Comparison of ENCODE assay signal across 19 cellular contexts in the genomic region with DNA sequence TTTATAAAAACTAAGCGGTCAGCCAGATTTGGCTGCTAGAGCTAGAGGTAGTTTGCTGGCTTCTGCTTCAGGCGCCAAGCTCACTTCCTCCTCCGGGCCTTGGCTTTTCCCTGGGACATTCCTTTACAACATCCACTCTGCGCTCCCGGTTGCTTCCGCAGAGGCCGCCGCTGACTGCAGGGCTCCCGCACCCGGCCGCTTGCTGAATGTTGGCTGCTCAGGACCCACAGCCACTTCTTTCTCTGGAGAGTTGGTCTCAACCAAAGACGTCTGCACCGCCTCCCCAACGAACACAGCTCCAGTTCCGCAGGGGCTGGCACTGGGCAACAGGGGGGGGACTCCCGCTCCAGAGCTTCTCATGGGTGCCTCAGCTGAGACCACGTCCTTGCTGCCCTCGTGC.
DNase-seq lines count a peak whose midpoint lies in the region; FAIRE-seq and TF ChIP-seq lines count a peak whose summit lies in the region.
"Had no signal": no experiment of that assay in that cellular context is flagged by ENCODE, and none has a peak within 500 bp of the region (broad histone marks: within the 10 kb centered on the region; RNA-seq: fewer than 3 reads in every experiment).

No MANE protein-coding gene starts in this region.

- H2AK5ac ChIP-seq in H9 (ENCODE audit: insufficient read length, low read length) (no peak overlapping the region), H1 (ENCODE audit: low read depth, low read length) (no peak overlapping the region)

- TF ChIP-seq CTCF in H9 (conservative IDR thresholded peaks at IDR 0.05) (no peak), H1 (IDR thresholded peaks at IDR 0.05; ENCODE audit: control extremely low read depth in 1 of 3, insufficient read depth in 1 of 3, low read depth in 1 of 3, low read length in 3 of 3) (no peak)

- H3K36me3 ChIP-seq in H1 (ENCODE audit: control insufficient read depth in 2 of 4, insufficient read depth in 4 of 4, low read length in 3 of 4), result no peaks in the 10 kb centered on the region
- H3K36me3 ChIP-seq: BLaER1 had no signal

- peaks cover 5% of the 10 kb centered on the region; the same call in 1 of the 2 replicates for H3K4me1 ChIP-seq in H9 (ENCODE audit: insufficient read depth, low read length)
- H3K4me1 ChIP-seq in H1 (replicated peaks in 1 of 4; ENCODE audit: control insufficient read depth in 3 of 4, insufficient read depth in 4 of 4, low read length in 3 of 4), result no peaks in the 10 kb centered on the region; a peak in 1 of 7 replicates
- H3K4me1 ChIP-seq: Caco-2 had no signal

- no peak overlapping the region for H3K27ac Mint-ChIP-seq in H9
- H3K27ac Mint-ChIP-seq: B cell; CD4-positive, CD25-positive, alpha-beta regulatory T cell; CD8-positive, alpha-beta T cell had no signal

- H2BK120ac ChIP-seq in H9 (ENCODE audit: low read depth, low read length, poor library complexity, severe bottlenecking) (no peak overlapping the region), H1 (replicated peaks; ENCODE audit: low read depth, low read length) (no peak overlapping the region)

- H3K4me3 Mint-ChIP-seq in H9, result no peak overlapping the region
- H3K4me3 Mint-ChIP-seq: B cell; CD4-positive, CD25-positive, alpha-beta regulatory T cell; CD8-positive, alpha-beta T cell had no signal

- TF ChIP-seq RAD21 in H1 (IDR thresholded peaks at IDR 0.05 in 1 of 2, conservative IDR thresholded peaks at IDR 0.05 in 1 of 2; ENCODE audit: low read depth in 2 of 2, low read length in 2 of 2), result no peak

- H4K91ac ChIP-seq in H9 (ENCODE audit: insufficient read length, low read depth, low read length) (no peak overlapping the region), H1 (replicated peaks; ENCODE audit: insufficient read length, low read length) (no peak overlapping the region)

- peak; percentile 49 for DNase-seq in ELF-1 (ENCODE audit: low read depth, low spot score)
- peak; percentile 49 for DNase-seq in H9
- no peak for DNase-seq in H1 (ENCODE audit: low read depth in 1 of 2, low spot score in 2 of 2)
- DNase-seq in GM19239 (ENCODE audit: insufficient read length, low spot score), result no peak
- no peak for DNase-seq in NCI-H1048 (lab: John Stamatoyannopoulos, UW)
- no peak for DNase-seq in T1000 (lab: John Stamatoyannopoulos, UW)
- DNase-seq: Caco-2; CD4-positive, CD25-positive, alpha-beta regulatory T cell; CD8-positive, alpha-beta T cell; DMS153; DND-41; GDM1; HCEC 1CT had no signal

- H3K4me2 ChIP-seq in H9 (ENCODE audit: insufficient read depth, insufficient read length, low read length) (no peak overlapping the region), H1 (ENCODE audit: insufficient read depth in 1 of 2, low read depth in 2 of 2, low read length in 2 of 2) (no peak overlapping the region)
- H3K4me2 ChIP-seq: BLaER1 had no signal

- H3K79me1 ChIP-seq in H9 (ENCODE audit: insufficient read depth, low read depth, low read length, poor library complexity, severe bottlenecking) (no peaks in the 10 kb centered on the region), H1 (ENCODE audit: low read depth, low read length) (no peaks in the 10 kb centered on the region)

- H3K79me2 ChIP-seq in H9 (ENCODE audit: insufficient read depth, low read length) (no peaks in the 10 kb centered on the region), H1 (ENCODE audit: control insufficient read depth in 1 of 2, insufficient read depth in 2 of 2, low read length in 2 of 2) (no peaks in the 10 kb centered on the region)

- H2BK20ac ChIP-seq in H9 (ENCODE audit: low read depth, low read length, poor library complexity, severe bottlenecking), result no peak overlapping the region
- H2BK20ac ChIP-seq in H1 (ENCODE audit: low read length), result no peak overlapping the region

- H3K4me3 ChIP-seq in H1 (ENCODE audit: extremely low read depth in 1 of 4, insufficient read depth in 2 of 4, low read depth in 3 of 4, low read length in 4 of 4), result no peak overlapping the region
- H3K4me3 ChIP-seq: BLaER1, GM12878 had no signal

- no peak for TF ChIP-seq POLR2A in H1 (IDR thresholded peaks at IDR 0.05; ENCODE audit: control extremely low read depth in 1 of 2, low read depth in 2 of 2, low read length in 2 of 2)

- TF ChIP-seq EP300 in H1 (IDR thresholded peaks at IDR 0.05; ENCODE audit: borderline replicate concordance in 1 of 2, low read depth in 2 of 2, low read length in 2 of 2), result no peak

- H3K9ac ChIP-seq in H9 (ENCODE audit: extremely low read depth, insufficient read length, low read length) (no peak overlapping the region), H1 (replicated peaks in 1 of 4; ENCODE audit: extremely low read depth in 1 of 4, low read depth in 3 of 4, low read length in 3 of 4) (no peak overlapping the region)
- H3K9ac ChIP-seq: BLaER1 had no signal

- H3K9me3 Mint-ChIP-seq in H9, result no peaks in the 10 kb centered on the region
- H3K9me3 Mint-ChIP-seq: CD8-positive, alpha-beta T cell had no signal

- no peak for FAIRE-seq in H1 (lab: Jason Lieb, UNC)
- FAIRE-seq in GM19239 (lab: Jason Lieb, UNC), result no peak
- FAIRE-seq: A204.1, GM12878 had no signal

- no peaks in the 10 kb centered on the region for H3K23me2 ChIP-seq in H9 (ENCODE audit: insufficient read length, low read depth, low read length, poor library complexity, severe bottlenecking)
- no peaks in the 10 kb centered on the region for H3K23me2 ChIP-seq in H1 (ENCODE audit: low read depth, low read length)

- H2BK15ac ChIP-seq in H9 (ENCODE audit: low read depth, low read length) (no peak overlapping the region), H1 (ENCODE audit: low read length) (no peak overlapping the region)

- H3T11ph ChIP-seq in H9 (ENCODE audit: low read length), result no peak overlapping the region

- H4K8ac ChIP-seq in H9 (replicated peaks; ENCODE audit: insufficient read length, low read depth, low read length) (no peak overlapping the region), H1 (ENCODE audit: extremely low read depth, insufficient read depth, low read length) (peak overlapping the region; percentile 12; the same call in 1 of the 2 replicates)

- H3K27me3 Mint-ChIP-seq in H9 (ENCODE audit: low read depth), result peaks cover 24% of the 10 kb centered on the region
- H3K27me3 Mint-ChIP-seq: B cell had no signal

- no CpG with 5 or more reads among the region's 18 CpGs for WGBS in H9 (ENCODE audit: extremely low coverage, insufficient read length, low lambda C conversion rate)
- whole genome bisulfite sequencing in H1 (ENCODE audit: extremely low coverage in 1 of 2, insufficient coverage in 1 of 2, insufficient read length in 1 of 2, insufficient replicate concordance in 2 of 2, low coverage in 1 of 2, low lambda C conversion rate in 2 of 2, missing lambda C conversion rate in 1 of 2), 2 experiments, result 91% methylated on average over 12 of the region's 18 CpGs; no CpG with 5 or more reads in 1 of the 2 experiments

- H3K27ac ChIP-seq in H9 (ENCODE audit: insufficient read length, low read depth, low read length) (no peak overlapping the region), H1 (ENCODE audit: low read depth, low read length) (no peak overlapping the region)
- H3K27ac ChIP-seq: 22Rv1, BLaER1, C4-2B had no signal

- no peak overlapping the region for H3K4ac ChIP-seq in H9 (ENCODE audit: low read depth, low read length)
- H3K4ac ChIP-seq in H1 (replicated peaks; ENCODE audit: insufficient read length, low read depth, low read length), result no peak overlapping the region

- H3K36me3 Mint-ChIP-seq in H9 (ENCODE audit: insufficient read depth in 1 of 3, low read depth in 3 of 3), result no peaks in the 10 kb centered on the region; a peak in 2 of 7 replicates
- H3K36me3 Mint-ChIP-seq: CD4-positive, CD25-positive, alpha-beta regulatory T cell; CD8-positive, alpha-beta T cell had no signal

- peaks cover 14 to 25% of the 10 kb centered on the region in 2 experiments for H3K4me1 Mint-ChIP-seq in H9
- H3K4me1 Mint-ChIP-seq: B cell; CD4-positive, CD25-positive, alpha-beta regulatory T cell had no signal

- H3K18ac ChIP-seq in H9 (ENCODE audit: insufficient read length, low read depth, low read length), result no peak overlapping the region
- H3K18ac ChIP-seq in H1 (ENCODE audit: extremely low read depth, low read length), result no peak overlapping the region; the same call in 1 of the 2 replicates

- H3K23ac ChIP-seq in H9 (ENCODE audit: insufficient read length, low read depth, low read length), result no peak overlapping the region
- H3K23ac ChIP-seq in H1 (ENCODE audit: insufficient read length), result no peak overlapping the region

- H4K20me1 ChIP-seq in H9 (ENCODE audit: control insufficient read depth, insufficient read depth, insufficient read length), result no peaks in the 10 kb centered on the region
- no peaks in the 10 kb centered on the region for H4K20me1 ChIP-seq in H1 (replicated peaks in 1 of 2; ENCODE audit: control insufficient read depth in 1 of 2, insufficient read depth in 2 of 2, low read length in 2 of 2)
- H4K20me1 ChIP-seq: BLaER1 had no signal

- H2BK5ac ChIP-seq in H9 (ENCODE audit: insufficient read length, low read length), result no peak overlapping the region
- H2BK5ac ChIP-seq in H1 (ENCODE audit: low read depth, low read length), result no peak overlapping the region

- H4K5ac ChIP-seq in H9 (ENCODE audit: insufficient read length, low read depth, low read length), result no peak overlapping the region
- no peak overlapping the region for H4K5ac ChIP-seq in H1 (ENCODE audit: insufficient read length, low read depth, low read length)

- H2BK12ac ChIP-seq in H9 (ENCODE audit: insufficient read length, low read depth, low read length), result no peak overlapping the region
- no peak overlapping the region for H2BK12ac ChIP-seq in H1 (ENCODE audit: low read depth, low read length)

- CTCF ChIA-PET in H1 (lab: Charles Lee; ENCODE audit: partially characterized antibody), result interaction anchor here (1.0 to 2.0 kb wide), 5 partner anchors 33 to 158 kb away, joined by 3 to 7 read pairs (median 3); no protein-coding TSS in a partner anchor

- H2AFZ ChIP-seq in H9 (ENCODE audit: low read length) (no peak overlapping the region), H1 (ENCODE audit: low read length) (no peak overlapping the region)

- POLR2A ChIA-PET in H1 (lab: Charles Lee; ENCODE audit: partially characterized antibody), result no interaction called here

- H3K27me3 ChIP-seq in H9 (ENCODE audit: insufficient read depth, low read length), result no peaks in the 10 kb centered on the region
- H3K27me3 ChIP-seq in H1 (replicated peaks in 1 of 4; ENCODE audit: control insufficient read depth in 3 of 4, extremely low read depth in 1 of 4, insufficient read depth in 3 of 4, low read length in 3 of 4), result no peaks in the 10 kb centered on the region; a peak in 1 of 7 replicates
- H3K27me3 ChIP-seq: BLaER1 had no signal

- H3K56ac ChIP-seq in H9 (ENCODE audit: insufficient read length, low read depth, low read length), result no peak overlapping the region
- H3K56ac ChIP-seq in H1 (replicated peaks; ENCODE audit: insufficient read length, low read depth, low read length), result no peak overlapping the region

- no peak overlapping the region for H3K14ac ChIP-seq in H9 (ENCODE audit: insufficient read depth, low read length)
- no peak overlapping the region for H3K14ac ChIP-seq in H1 (ENCODE audit: insufficient read length)

- H3K9me3 ChIP-seq in H9 (ENCODE audit: control insufficient read depth, low read depth, low read length) (no peaks in the 10 kb centered on the region), H1 (ENCODE audit: insufficient read depth in 2 of 2, low read depth in 1 of 2, low read length in 1 of 2) (peaks cover 0 to 5% of the 10 kb centered on the region in 2 experiments; a peak in 1 of 4 replicates)
- H3K9me3 ChIP-seq: BLaER1, Caco-2 had no signal

TF ChIP-seq in H1, 55 proteins besides CTCF, POLR2A, EP300 and RAD21 (continues in another document):
- TF ChIP-seq TAF1 (IDR thresholded peaks at IDR 0.05; ENCODE audit: low read depth, low read length), result no peak

Comparison
In these comparisons a context has a peak if more than half of its experiments do, and no peak if none do; other contexts are left out.
1. DNase-seq: peak in ELF-1 (single experiment) and H9 (single experiment); none in H1 (0 of 2), GM19239 (single experiment), NCI-H1048 (single experiment) and T1000 (single experiment).